In genomic region chr6:96521267-96521624, GRCh38 we compare ENCODE assay signal across 8 cellular contexts. TPM values are rescaled to one million over a fixed set of nuclear protein-coding genes. Genes with fewer than 3 reads are reported as not detected.
DNase-seq lines count a peak whose midpoint lies in the region; ATAC-seq and TF ChIP-seq lines count a peak whose summit lies in the region.

No MANE protein-coding gene starts in this region.

- H3K9me3 ChIP-seq in A673 (ENCODE audit: low read depth, low read length, poor library complexity, severe bottlenecking) (no peaks in the 10 kb centered on the region), MM.1S (replicated peaks; ENCODE audit: insufficient read depth, low read length) (no peaks in the 10 kb centered on the region), endocrine pancreas (ENCODE audit: control insufficient read depth, low read length) (no peaks in the 10 kb centered on the region), neural cell (ENCODE audit: low read length) (no peaks in the 10 kb centered on the region)

- TF ChIP-seq RAD21 in neural cell (conservative IDR thresholded peaks at IDR 0.05), result no peak

- DNase-seq in A673 (ENCODE audit: low spot score) (no peak), MM.1S (no peak), occipital lobe (lab: John Stamatoyannopoulos, UW) (no peak), nucleus accumbens (lab: John Stamatoyannopoulos, UW) (no peak)

- H3K4me3 ChIP-seq in A673 (ENCODE audit: low read depth, low read length, poor library complexity, severe bottlenecking) (peak overlapping the region; percentile 84), MM.1S (ENCODE audit: low read length) (peak overlapping the region; percentile 96), endocrine pancreas (ENCODE audit: control insufficient read depth, insufficient read depth, low read length) (peak overlapping the region; percentile 96), neural cell (ENCODE audit: low read length) (peak overlapping the region; percentile 78)

- no peaks in the 10 kb centered on the region for H3K27me3 ChIP-seq in A673 (replicated peaks; ENCODE audit: insufficient read depth, low read depth, low read length, poor library complexity)
- no peaks in the 10 kb centered on the region for H3K27me3 ChIP-seq in MM.1S (replicated peaks; ENCODE audit: insufficient read depth, low read length)
- H3K27me3 ChIP-seq in endocrine pancreas (ENCODE audit: control insufficient read depth, insufficient read depth, low read length), result no peaks in the 10 kb centered on the region
- no peaks in the 10 kb centered on the region for H3K27me3 ChIP-seq in neural cell (ENCODE audit: insufficient read depth, low read depth, low read length)

- peaks cover 20% of the 10 kb centered on the region for H3K4me1 ChIP-seq in A673 (ENCODE audit: insufficient read depth, low read length, poor library complexity, severe bottlenecking)
- H3K4me1 ChIP-seq in MM.1S (ENCODE audit: low read length), result peaks cover 14% of the 10 kb centered on the region; the same call in 1 of the 2 replicates
- H3K4me1 ChIP-seq in endocrine pancreas (ENCODE audit: control insufficient read depth, insufficient read depth, low read length), result peaks cover 19% of the 10 kb centered on the region

- peak overlapping the region; percentile 95 for H3K27ac ChIP-seq in A673 (ENCODE audit: low read depth, low read length, poor library complexity, severe bottlenecking)
- H3K27ac ChIP-seq in MM.1S (ENCODE audit: low read length), result peak overlapping the region; percentile 90; the same call in 1 of the 2 replicates
- peak overlapping the region; percentile 93 for H3K27ac ChIP-seq in neural cell (ENCODE audit: low read length)

- ATAC-seq in GM19395 (IDR thresholded peaks at IDR 0.05; ENCODE audit: unreplicated experiment) (peak; percentile 33), GM18868 (IDR thresholded peaks at IDR 0.05; ENCODE audit: unreplicated experiment) (no peak)

- H4K20me1 ChIP-seq in MM.1S (ENCODE audit: insufficient read depth, low read length) (no peaks in the 10 kb centered on the region), neural cell (ENCODE audit: insufficient read depth) (no peaks in the 10 kb centered on the region)

- POLR2A ChIA-PET in A673 (lab: Charles Lee; ENCODE audit: low non-redundant PET), result interaction anchor here (0.6 kb wide), 1 partner anchor 380 kb away, joined by 4 read pairs; no protein-coding TSS in a partner anchor

- TF ChIP-seq EP300 in neural cell (conservative IDR thresholded peaks at IDR 0.05; ENCODE audit: poor library complexity, severe bottlenecking), result no peak

- CTCF ChIA-PET in A673 (lab: Charles Lee), result no interaction called here

- peak overlapping the region; percentile 51 for H3K4me2 ChIP-seq in MM.1S (ENCODE audit: low read depth, low read length)
- H3K4me2 ChIP-seq in neural cell (ENCODE audit: low read length), result peak overlapping the region; percentile 60

- no peak for TF ChIP-seq CTCF in A673 (conservative IDR thresholded peaks at IDR 0.05; ENCODE audit: low read depth, low read length)
- TF ChIP-seq CTCF in MM.1S (IDR thresholded peaks at IDR 0.05; ENCODE audit: low read length), result no peak
- no peak for TF ChIP-seq CTCF in neural cell (IDR thresholded peaks at IDR 0.05; ENCODE audit: poor library complexity, severe bottlenecking)

- BruUV-seq in A673 (replicated peaks; lab: Mats Ljungman, UMichigan), result no TSS peak

- intact Hi-C loops in A673 (cut with micrococcal nuclease; ENCODE audit: unreplicated experiment), result loop anchor here (10.0 kb wide), 1 partner anchor 374 kb away; the partner anchor contains the start of gene NDUFAF4

- peaks cover 5% of the 10 kb centered on the region; the same call in 1 of the 2 replicates for H3F3A ChIP-seq in MM.1S (ENCODE audit: insufficient read depth, low read length)
- no peaks in the 10 kb centered on the region for H3F3A ChIP-seq in neural cell (ENCODE audit: insufficient read depth, low read length, poor library complexity, severe bottlenecking)

- H3K79me2 ChIP-seq in MM.1S (ENCODE audit: low read length) (peaks cover 24% of the 10 kb centered on the region), neural cell (replicated peaks; ENCODE audit: insufficient read depth, low read length) (peaks cover 12% of the 10 kb centered on the region)

- peak overlapping the region; percentile 97 for H3K9ac ChIP-seq in MM.1S (ENCODE audit: low read length)
- peak overlapping the region; percentile 75 for H3K9ac ChIP-seq in endocrine pancreas (ENCODE audit: control insufficient read depth, insufficient read depth, low read length)
- peak overlapping the region; percentile 92 for H3K9ac ChIP-seq in neural cell (ENCODE audit: low read length)

- H2AFZ ChIP-seq in MM.1S (ENCODE audit: low read length) (peak overlapping the region; percentile 78), neural cell (ENCODE audit: low read depth, low read length) (peak overlapping the region; percentile 97)

- H3K9me2 ChIP-seq in MM.1S (replicated peaks; ENCODE audit: insufficient read depth, low read length) (no peaks in the 10 kb centered on the region), neural cell (ENCODE audit: insufficient read depth, low read length) (no peaks in the 10 kb centered on the region)

- H3K36me3 ChIP-seq in A673 (ENCODE audit: insufficient read depth, low read length, poor library complexity, severe bottlenecking) (peaks cover 20% of the 10 kb centered on the region), MM.1S (replicated peaks; ENCODE audit: insufficient read depth, low read length) (no peaks in the 10 kb centered on the region), endocrine pancreas (ENCODE audit: control insufficient read depth, insufficient read depth, low read length) (no peaks in the 10 kb centered on the region), neural cell (ENCODE audit: insufficient read depth, low read length) (no peaks in the 10 kb centered on the region)

TF ChIP-seq in neural cell, 6 proteins besides CTCF, POLR2A, EP300 and RAD21:
- TF ChIP-seq SMC3 (conservative IDR thresholded peaks at IDR 0.05; ENCODE audit: poor library complexity), result no peak
- no peak for TF ChIP-seq TAF1 (IDR thresholded peaks at IDR 0.05; ENCODE audit: low read depth)
- no peak for TF ChIP-seq EZH2 (IDR thresholded peaks at IDR 0.05; ENCODE audit: borderline replicate concordance, insufficient read depth, low read length, poor library complexity, severe bottlenecking)
- TF ChIP-seq POLR2AphosphoS5 (IDR thresholded peaks at IDR 0.05), result no peak
- TF ChIP-seq MXI1 (conservative IDR thresholded peaks at IDR 0.05; ENCODE audit: poor library complexity, severe bottlenecking), result no peak
- TF ChIP-seq, protein P1, sequence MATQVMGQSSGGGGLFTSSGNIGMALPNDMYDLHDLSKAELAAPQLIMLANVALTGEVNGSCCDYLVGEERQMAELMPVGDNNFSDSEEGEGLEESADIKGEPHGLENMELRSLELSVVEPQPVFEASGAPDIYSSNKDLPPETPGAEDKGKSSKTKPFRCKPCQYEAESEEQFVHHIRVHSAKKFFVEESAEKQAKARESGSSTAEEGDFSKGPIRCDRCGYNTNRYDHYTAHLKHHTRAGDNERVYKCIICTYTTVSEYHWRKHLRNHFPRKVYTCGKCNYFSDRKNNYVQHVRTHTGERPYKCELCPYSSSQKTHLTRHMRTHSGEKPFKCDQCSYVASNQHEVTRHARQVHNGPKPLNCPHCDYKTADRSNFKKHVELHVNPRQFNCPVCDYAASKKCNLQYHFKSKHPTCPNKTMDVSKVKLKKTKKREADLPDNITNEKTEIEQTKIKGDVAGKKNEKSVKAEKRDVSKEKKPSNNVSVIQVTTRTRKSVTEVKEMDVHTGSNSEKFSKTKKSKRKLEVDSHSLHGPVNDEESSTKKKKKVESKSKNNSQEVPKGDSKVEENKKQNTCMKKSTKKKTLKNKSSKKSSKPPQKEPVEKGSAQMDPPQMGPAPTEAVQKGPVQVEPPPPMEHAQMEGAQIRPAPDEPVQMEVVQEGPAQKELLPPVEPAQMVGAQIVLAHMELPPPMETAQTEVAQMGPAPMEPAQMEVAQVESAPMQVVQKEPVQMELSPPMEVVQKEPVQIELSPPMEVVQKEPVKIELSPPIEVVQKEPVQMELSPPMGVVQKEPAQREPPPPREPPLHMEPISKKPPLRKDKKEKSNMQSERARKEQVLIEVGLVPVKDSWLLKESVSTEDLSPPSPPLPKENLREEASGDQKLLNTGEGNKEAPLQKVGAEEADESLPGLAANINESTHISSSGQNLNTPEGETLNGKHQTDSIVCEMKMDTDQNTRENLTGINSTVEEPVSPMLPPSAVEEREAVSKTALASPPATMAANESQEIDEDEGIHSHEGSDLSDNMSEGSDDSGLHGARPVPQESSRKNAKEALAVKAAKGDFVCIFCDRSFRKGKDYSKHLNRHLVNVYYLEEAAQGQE (IDR thresholded peaks at IDR 0.05; ENCODE audit: borderline replicate concordance), result no peak

RNA-seq across cellular contexts. Expression of gene UFL1, which starts 0.4 kb away (rescaled TPM):
- 19.6 and 25.0 TPM in 2 replicates for total RNA-seq in A673 (2021)
- 16.5 and 20.6 TPM in 2 replicates for polyA plus RNA-seq in neural cell
- polyA minus RNA-seq in neural cell, result 31.6 and 34.8 TPM in 2 replicates
- total RNA-seq in occipital lobe, result 28.5 TPM

RNA-seq across cellular contexts. Expression of gene FHL5, which starts 41.7 kb away (rescaled TPM):
- total RNA-seq in A673 (2021) (0.84 TPM in 1 of 2 replicates, not detected in the other), occipital lobe (1.7 TPM)
- polyA plus RNA-seq in neural cell, result not detected in 2 replicates
- polyA minus RNA-seq in neural cell, result not detected in 2 replicates
